In the genomic region with DNA sequence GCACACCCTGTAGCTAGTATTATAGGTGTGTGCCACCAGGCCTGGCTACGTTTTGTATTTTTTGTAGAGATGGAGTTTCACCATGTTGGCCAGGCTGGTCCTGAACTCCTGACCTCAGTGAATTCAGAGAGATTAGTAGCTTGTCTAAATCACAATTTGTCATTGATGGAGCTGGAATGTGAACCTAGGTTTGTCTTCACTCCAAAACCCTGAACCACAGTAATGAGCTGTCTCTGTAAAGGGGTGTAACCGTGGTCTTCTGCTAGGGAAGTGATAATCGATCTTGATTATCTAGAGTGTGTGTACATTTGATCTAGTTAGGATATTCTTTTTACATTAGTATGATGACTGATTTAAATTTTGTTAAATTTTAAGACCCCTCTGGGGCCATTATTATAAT, we compare ENCODE assay signal across 1 cellular context.
TF ChIP-seq lines count a peak whose summit lies in the region.

No MANE protein-coding gene starts in this region.

TF ChIP-seq in IMR-90, 13 proteins besides CTCF, POLR2A, EP300 and RAD21:
- TF ChIP-seq SMC3 (IDR thresholded peaks at IDR 0.05; ENCODE audit: low read depth, low read length) (no peak), CHD1 (IDR thresholded peaks at IDR 0.05; ENCODE audit: low read depth, low read length) (no peak), BHLHE40 (IDR thresholded peaks at IDR 0.05; ENCODE audit: low read depth, low read length) (no peak), NFE2L2 (IDR thresholded peaks at IDR 0.05; ENCODE audit: low read depth, low read length) (no peak), USF2 (IDR thresholded peaks at IDR 0.05; ENCODE audit: low read depth, low read length) (no peak), MAZ (IDR thresholded peaks at IDR 0.05; ENCODE audit: borderline replicate concordance, low read depth, low read length) (no peak), FOS (IDR thresholded peaks at IDR 0.05; ENCODE audit: low read depth, low read length) (no peak), MXI1 (IDR thresholded peaks at IDR 0.05; ENCODE audit: borderline replicate concordance, low read depth, low read length) (no peak), RFX5 (IDR thresholded peaks at IDR 0.05; ENCODE audit: low read depth, low read length) (no peak), MAFK (IDR thresholded peaks at IDR 0.05; ENCODE audit: low read depth, low read length) (no peak), RCOR1 (IDR thresholded peaks at IDR 0.05; ENCODE audit: insufficient replicate concordance, low read length) (no peak), ELK1 (IDR thresholded peaks at IDR 0.05; ENCODE audit: borderline replicate concordance, low read depth, low read length) (no peak), CEBPB (IDR thresholded peaks at IDR 0.05; ENCODE audit: low read depth, low read length) (no peak)
